30 cellular contexts compared by ENCODE assay signal in the genomic region with DNA sequence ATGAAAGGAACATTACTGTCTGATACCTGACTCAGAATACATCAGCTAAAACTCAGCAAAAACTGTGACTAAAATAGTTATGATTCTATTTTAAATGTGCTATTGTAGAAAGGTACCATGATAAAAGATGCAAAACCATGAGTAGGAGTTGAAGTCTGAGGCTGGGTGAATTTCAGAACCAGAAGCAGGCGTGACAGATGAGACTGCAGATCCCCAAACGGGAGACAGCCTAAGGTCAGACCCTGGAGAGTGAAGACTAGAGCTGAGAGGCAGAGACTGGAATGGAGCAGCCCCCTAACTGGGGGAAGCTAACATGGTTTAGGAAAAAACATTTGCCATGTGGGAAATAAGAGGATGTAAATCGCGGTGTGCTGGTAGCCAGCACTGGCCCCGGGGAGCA.
"Had no signal": no experiment of that assay in that cellular context is flagged by ENCODE, and none has a peak within 500 bp of the region (broad histone marks: within the 10 kb centered on the region; RNA-seq: fewer than 3 reads in every experiment).

No MANE protein-coding gene starts in this region.

- H3K4me3 ChIP-seq: adrenal gland, body of pancreas, esophagus squamous epithelium, gastroesophageal sphincter had no signal

- H3K4me1 ChIP-seq: adrenal gland, body of pancreas, esophagus squamous epithelium had no signal

- H3K4me1 Mint-ChIP-seq: activated CD4-positive, alpha-beta T cell treated with anti-CD3 and anti-CD28 coated beads for 36 hours; activated CD4-positive, alpha-beta T cell treated with anti-CD3 and anti-CD28 coated beads, Interleukin-2, amount 10 ng/mL, durations not matched to agents 24 days and 14 days; activated CD8-positive, alpha-beta memory T cell treated with anti-CD3 and anti-CD28 coated beads, Interleukin-2, amount 10 ng/mL, durations not matched to agents 7 days and 5 days; activated naive CD4-positive, alpha-beta T cell treated with anti-CD3 and anti-CD28 coated beads, Interleukin-2, amount 50 U/mL, for 24 hours; activated naive CD8-positive, alpha-beta T cell treated with anti-CD3 and anti-CD28 coated beads for 36 hours; activated naive CD8-positive, alpha-beta T cell treated with anti-CD3 and anti-CD28 coated beads, Interleukin-2, amount 50 U/mL, for 24 hours had no signal

- H3K4me3 Mint-ChIP-seq: activated CD4-positive, alpha-beta memory T cell treated with anti-CD3 and anti-CD28 coated beads for 36 hours; activated CD4-positive, alpha-beta T cell treated with anti-CD3 and anti-CD28 coated beads for 36 hours; activated CD4-positive, alpha-beta T cell treated with anti-CD3 and anti-CD28 coated beads, Interleukin-2, amount 10 ng/mL, durations not matched to agents 24 days and 14 days; activated CD8-positive, alpha-beta memory T cell treated with anti-CD3 and anti-CD28 coated beads, Interleukin-2, amount 10 ng/mL, durations not matched to agents 7 days and 5 days; activated CD8-positive, alpha-beta T cell treated with anti-CD3 and anti-CD28 coated beads, Interleukin-2, amount 10 ng/mL, durations not matched to agents 7 days and 5 days; activated naive CD4-positive, alpha-beta T cell treated with anti-CD3 and anti-CD28 coated beads for 36 hours; activated naive CD4-positive, alpha-beta T cell treated with anti-CD3 and anti-CD28 coated beads, Interleukin-2, amount 50 U/mL, for 24 hours; activated naive CD8-positive, alpha-beta T cell treated with anti-CD3 and anti-CD28 coated beads for 36 hours; activated naive CD8-positive, alpha-beta T cell treated with anti-CD3 and anti-CD28 coated beads, Interleukin-2, amount 50 U/mL, for 24 hours; activated T-helper 1 cell treated with anti-CD3 and anti-CD28 coated beads, Interleukin-12 subunit alpha, Interleukin-12 subunit beta, Interleukin-2, Interleukin-4 antibody, amounts not matched to agents 30 ng/mL and 10 ng/mL and 1 ng/mL, durations not matched to agents 14 hours and 24 hours and 36 hours; effector memory CD8-positive, alpha-beta T cell had no signal

- H3K27ac Mint-ChIP-seq: activated CD4-positive, alpha-beta memory T cell treated with anti-CD3 and anti-CD28 coated beads for 36 hours; activated CD4-positive, alpha-beta T cell treated with anti-CD3 and anti-CD28 coated beads for 36 hours; activated CD4-positive, alpha-beta T cell treated with anti-CD3 and anti-CD28 coated beads, Interleukin-2, amount 10 ng/mL, durations not matched to agents 24 days and 14 days; activated CD8-positive, alpha-beta memory T cell treated with anti-CD3 and anti-CD28 coated beads, Interleukin-2, amount 10 ng/mL, durations not matched to agents 7 days and 5 days; activated CD8-positive, alpha-beta T cell treated with anti-CD3 and anti-CD28 coated beads, Interleukin-2, amount 10 ng/mL, durations not matched to agents 7 days and 5 days; activated naive CD4-positive, alpha-beta T cell treated with anti-CD3 and anti-CD28 coated beads for 36 hours; activated naive CD8-positive, alpha-beta T cell treated with anti-CD3 and anti-CD28 coated beads for 36 hours; activated naive CD8-positive, alpha-beta T cell treated with anti-CD3 and anti-CD28 coated beads, Interleukin-2, amount 50 U/mL, for 24 hours; activated T-helper 1 cell treated with anti-CD3 and anti-CD28 coated beads, Interleukin-12 subunit alpha, Interleukin-12 subunit beta, Interleukin-2, Interleukin-4 antibody, amounts not matched to agents 30 ng/mL and 10 ng/mL and 1 ng/mL, durations not matched to agents 14 hours and 24 hours and 36 hours; activated T-helper 2 cell treated with anti-CD3 and anti-CD28 coated beads, Interferon-gamma antibody, Interleukin-2, Interleukin-4, amounts not matched to agents 10 μg/mL and 5 μg/mL and 100 μg/mL, durations not matched to agents 14 hours and 24 hours and 36 hours; effector memory CD8-positive, alpha-beta T cell had no signal

- H3K27me3 Mint-ChIP-seq: activated CD4-positive, alpha-beta memory T cell treated with anti-CD3 and anti-CD28 coated beads for 36 hours; activated CD4-positive, alpha-beta T cell treated with anti-CD3 and anti-CD28 coated beads for 36 hours; activated CD4-positive, alpha-beta T cell treated with anti-CD3 and anti-CD28 coated beads, Interleukin-2, amount 10 ng/mL, durations not matched to agents 24 days and 14 days; activated CD8-positive, alpha-beta memory T cell treated with anti-CD3 and anti-CD28 coated beads, Interleukin-2, amount 10 ng/mL, durations not matched to agents 7 days and 5 days; activated naive CD4-positive, alpha-beta T cell treated with anti-CD3 and anti-CD28 coated beads, Interleukin-2, amount 50 U/mL, for 24 hours; activated naive CD8-positive, alpha-beta T cell treated with anti-CD3 and anti-CD28 coated beads for 36 hours; activated naive CD8-positive, alpha-beta T cell treated with anti-CD3 and anti-CD28 coated beads, Interleukin-2, amount 50 U/mL, for 24 hours; effector memory CD8-positive, alpha-beta T cell had no signal

- DNase-seq: activated CD4-positive, alpha-beta memory T cell treated with anti-CD3 and anti-CD28 coated beads for 36 hours; activated CD4-positive, alpha-beta T cell treated with anti-CD3 and anti-CD28 coated beads for 36 hours; activated CD4-positive, alpha-beta T cell treated with anti-CD3 and anti-CD28 coated beads, Interleukin-2, amount 10 ng/mL, durations not matched to agents 24 days and 14 days; activated CD4-positive, CD25-positive, alpha-beta regulatory T cell; activated CD4-positive, CD25-positive, alpha-beta regulatory T cell treated with anti-CD3 and anti-CD28 coated beads, Interleukin-2, amount 50 U/mL, for 72 hours; activated CD8-positive, alpha-beta memory T cell treated with anti-CD3 and anti-CD28 coated beads, Interleukin-2, amount 10 ng/mL, durations not matched to agents 7 days and 5 days; activated CD8-positive, alpha-beta memory T cell treated with anti-CD3 and anti-CD28 coated beads, Interleukin-2, amount 50 U/mL, for 4 hours; activated CD8-positive, alpha-beta T cell treated with anti-CD3 and anti-CD28 coated beads, Interleukin-2, amount 10 ng/mL, durations not matched to agents 7 days and 5 days; activated effector memory CD4-positive, alpha-beta T cell treated with anti-CD3 and anti-CD28 coated beads, Interleukin-2, amount 50 U/mL, for 16 hours; activated naive CD4-positive, alpha-beta T cell treated with anti-CD3 and anti-CD28 coated beads for 36 hours; activated naive CD8-positive, alpha-beta T cell treated with anti-CD3 and anti-CD28 coated beads for 36 hours; activated naive CD8-positive, alpha-beta T cell treated with anti-CD3 and anti-CD28 coated beads, Interleukin-2, amount 50 U/mL, for 24 hours; activated T-cell treated with anti-CD3 and anti-CD28 coated beads, Interleukin-2, amount 50 U/mL, for 1 hour; activated T-cell treated with anti-CD3 and anti-CD28 coated beads, Interleukin-2, amount 50 U/mL, for 48 hours; adrenal gland; amygdala; aorta; body of pancreas; cortex of kidney; dermis blood vessel endothelial cell; effector CD4-positive, alpha-beta T cell; effector memory CD8-positive, alpha-beta T cell; esophagus squamous epithelium; foreskin melanocyte; T-helper 2 cell had no signal

- H3K27me3 ChIP-seq: adrenal gland, body of pancreas, esophagus squamous epithelium, gastroesophageal sphincter had no signal

- H3K9me3 ChIP-seq: adrenal gland, body of pancreas, esophagus squamous epithelium, gastroesophageal sphincter had no signal

- H3K27ac ChIP-seq: adrenal gland, body of pancreas, epithelial cell of prostate, esophagus squamous epithelium, gastroesophageal sphincter had no signal

- H3K36me3 ChIP-seq: adrenal gland, esophagus squamous epithelium, gastroesophageal sphincter had no signal

- H3K36me3 Mint-ChIP-seq: activated CD4-positive, alpha-beta memory T cell treated with anti-CD3 and anti-CD28 coated beads for 36 hours; activated CD8-positive, alpha-beta memory T cell treated with anti-CD3 and anti-CD28 coated beads, Interleukin-2, amount 10 ng/mL, durations not matched to agents 7 days and 5 days; activated naive CD4-positive, alpha-beta T cell treated with anti-CD3 and anti-CD28 coated beads, Interleukin-2, amount 50 U/mL, for 24 hours; activated naive CD8-positive, alpha-beta T cell treated with anti-CD3 and anti-CD28 coated beads for 36 hours had no signal
